In the genomic region with DNA sequence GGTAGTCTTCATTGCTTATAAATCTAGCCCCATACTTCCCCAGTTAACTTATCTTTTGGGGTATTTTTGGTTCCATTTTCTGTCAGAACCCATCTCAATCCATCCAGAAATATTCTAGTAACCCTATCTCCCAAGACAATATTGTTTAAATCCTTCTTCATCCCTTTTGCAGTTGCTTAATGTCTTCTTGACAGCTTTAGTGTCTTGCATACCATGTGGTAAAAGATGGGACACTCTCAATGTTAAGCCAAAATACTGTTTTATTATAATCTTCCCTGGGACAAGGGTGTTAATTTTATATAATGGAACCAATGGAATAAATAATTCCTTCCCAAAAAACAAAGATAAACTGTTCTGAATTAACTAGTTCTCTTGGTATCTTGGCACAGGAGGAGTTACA, we compare ENCODE assay signal across 25 cellular contexts.
"Had no signal": no experiment of that assay in that cellular context is flagged by ENCODE, and none has a peak within 500 bp of the region (broad histone marks: within the 10 kb centered on the region; RNA-seq: fewer than 3 reads in every experiment).

No MANE protein-coding gene starts in this region.

- H3K27ac ChIP-seq: stomach, suprapubic skin, testis, thoracic aorta, thyroid gland, tibial artery, tibial nerve, transverse colon, upper lobe of left lung, upper lobe of right lung, uterus, vagina had no signal

- DNase-seq: stimulated activated CD4-positive, alpha-beta T cell treated with anti-CD3 and anti-CD28 coated beads, Interleukin-2, amount 100 ng/mL, for 24 hours; stimulated activated CD4-positive, alpha-beta T cell treated with anti-CD3 and anti-CD28 coated beads, Interleukin-2, amount 100 ng/mL, for 48 hours; stimulated activated CD4-positive, alpha-beta T cell treated with anti-CD3 and anti-CD28 coated beads, Interleukin-4, amount 100 ng/mL, for 1 hour; stimulated activated CD4-positive, alpha-beta T cell treated with anti-CD3 and anti-CD28 coated beads, Interleukin-4, amount 100 ng/mL, for 24 hours; stimulated activated CD4-positive, alpha-beta T cell treated with anti-CD3 and anti-CD28 coated beads, Interleukin-4, amount 100 ng/mL, for 4 hours; stimulated activated CD8-positive, alpha-beta memory T cell treated with anti-CD3 and anti-CD28 coated beads, Interleukin-4, amount 100 ng/mL, for 48 hours; stimulated activated naive B cell treated with anti-CD40 and anti-IgM and Interleukin-4, amounts not matched to agents 10 μg/mL and 1 μg/mL and 100 μg/mL, for 72 hours; stimulated activated naive CD4-positive, alpha-beta T cell; stimulated activated naive CD4-positive, alpha-beta T cell treated with Interleukin-2 at 50 U/mL for 16 hours; stimulated activated naive CD8-positive, alpha-beta T cell treated with anti-CD3 and anti-CD28 coated beads, Interleukin-15, amount 100 ng/mL, for 72 hours; stimulated activated naive CD8-positive, alpha-beta T cell treated with anti-CD3 and anti-CD28 coated beads, Interleukin-15, Interleukin-2, amounts not matched to agents 100 U/mL and 50 U/mL, for 24 hours; stomach; substantia nigra; testis; thyroid gland; tibial artery; transverse colon; trophoblast cell; upper lobe of left lung; upper lobe of right lung; uterus had no signal

- H3K4me3 ChIP-seq: stomach, suprapubic skin, testis, thoracic aorta, thyroid gland, tibial artery, tibial nerve, transverse colon, upper lobe of left lung, upper lobe of right lung, uterus, vagina had no signal
